Comparison of ENCODE assay signal across 8 cellular contexts in the genomic region with DNA sequence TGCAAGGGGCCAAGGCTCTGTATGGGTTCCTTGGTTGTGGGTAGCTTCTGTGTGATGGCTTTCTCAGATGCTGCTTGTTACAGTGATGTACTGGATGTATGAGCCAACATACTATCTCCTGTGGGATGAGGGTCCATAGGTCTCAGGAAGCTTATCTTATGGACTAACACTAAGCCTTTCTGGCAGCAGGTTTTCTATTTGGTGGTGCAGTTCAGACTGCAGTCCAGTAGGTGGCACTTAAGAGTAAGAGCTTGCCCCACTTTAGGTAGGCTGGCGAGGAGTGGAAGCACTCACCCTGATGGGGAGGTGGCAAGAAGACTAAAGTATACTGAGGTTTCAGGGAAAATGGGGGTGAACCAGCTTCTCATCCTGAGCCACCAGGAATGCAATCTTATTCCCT.
DNase-seq lines count a peak whose midpoint lies in the region; ATAC-seq, FAIRE-seq and TF ChIP-seq lines count a peak whose summit lies in the region.

No MANE protein-coding gene starts in this region.

- H3K27ac ChIP-seq in DND-41 (ENCODE audit: low read length) (no peak overlapping the region), Karpas-422 (ENCODE audit: low read length) (no peak overlapping the region), small intestine (ENCODE audit: low read depth in 1 of 2, low read length in 1 of 2) (no peak overlapping the region)

- no peaks in the 10 kb centered on the region for H3K36me3 ChIP-seq in DND-41 (ENCODE audit: insufficient read depth, low read length)
- no peaks in the 10 kb centered on the region for H3K36me3 ChIP-seq in Karpas-422 (ENCODE audit: insufficient read depth, low read length)
- no peaks in the 10 kb centered on the region for H3K36me3 ChIP-seq in small intestine (ENCODE audit: control insufficient read depth in 2 of 2, insufficient read depth in 2 of 2, low read length in 2 of 2)

- H3K9me3 ChIP-seq in DND-41 (ENCODE audit: insufficient read depth, low read length, severe bottlenecking) (no peaks in the 10 kb centered on the region), Karpas-422 (ENCODE audit: low read length) (no peaks in the 10 kb centered on the region), small intestine (ENCODE audit: control insufficient read depth, low read depth) (no peaks in the 10 kb centered on the region)

- TF ChIP-seq CTCF in DND-41 (IDR thresholded peaks at IDR 0.05; ENCODE audit: borderline replicate concordance, extremely low read depth, low read length, poor library complexity, severe bottlenecking) (peak; percentile 65), fibroblast of pulmonary artery (IDR thresholded peaks at IDR 0.05; ENCODE audit: low read length, missing control alignments) (peak; percentile 63)

- H3K4me1 ChIP-seq in DND-41 (ENCODE audit: insufficient read depth, low read length), result peaks cover 4% of the 10 kb centered on the region; the same call in 1 of the 2 replicates
- no peaks in the 10 kb centered on the region for H3K4me1 ChIP-seq in Karpas-422 (ENCODE audit: low read length)
- H3K4me1 ChIP-seq in small intestine (ENCODE audit: control insufficient read depth in 2 of 2, insufficient read depth in 1 of 2, low read depth in 1 of 2, low read length in 1 of 2), result no peaks in the 10 kb centered on the region

- no peaks in the 10 kb centered on the region for H3K79me2 ChIP-seq in DND-41 (ENCODE audit: insufficient read depth, low read length)
- no peaks in the 10 kb centered on the region for H3K79me2 ChIP-seq in Karpas-422 (ENCODE audit: low read length)

- no peak for FAIRE-seq in small intestine (lab: Jason Lieb, UNC)

- H3K9ac ChIP-seq in DND-41 (ENCODE audit: low read depth, low read length), result no peak overlapping the region
- no peak overlapping the region for H3K9ac ChIP-seq in Karpas-422 (ENCODE audit: low read length)

- H2AFZ ChIP-seq in DND-41 (ENCODE audit: low read depth, low read length) (no peak overlapping the region), Karpas-422 (ENCODE audit: low read length) (no peak overlapping the region)

- no peaks in the 10 kb centered on the region for H3K27me3 ChIP-seq in DND-41 (ENCODE audit: insufficient read depth, low read length, poor library complexity)
- no peaks in the 10 kb centered on the region for H3K27me3 ChIP-seq in Karpas-422 (ENCODE audit: low read length)
- H3K27me3 ChIP-seq in small intestine (ENCODE audit: control insufficient read depth in 2 of 2, insufficient read depth in 2 of 2, low read length in 2 of 2), result no peaks in the 10 kb centered on the region

- H3K4me3 ChIP-seq in DND-41 (ENCODE audit: low read depth in 1 of 2, low read length in 2 of 2) (no peak overlapping the region), Karpas-422 (ENCODE audit: low read length) (no peak overlapping the region), fibroblast of pulmonary artery (replicated peaks; ENCODE audit: low read depth, low read length) (no peak overlapping the region), small intestine (ENCODE audit: low read depth in 1 of 2, low read length in 2 of 2) (no peak overlapping the region)

- H3K9me2 ChIP-seq in Karpas-422 (replicated peaks; ENCODE audit: insufficient read depth, low read length), result no peaks in the 10 kb centered on the region

- 0 to 19% (median 12%) methylated on average over 1 of the region's 1 CpG for WGBS in small intestine, 3 donors

- no peaks in the 10 kb centered on the region for H4K20me1 ChIP-seq in DND-41 (ENCODE audit: insufficient read depth, low read length)
- H4K20me1 ChIP-seq in Karpas-422 (ENCODE audit: insufficient read depth, low read depth, low read length), result no peaks in the 10 kb centered on the region

- H3K4me2 ChIP-seq in DND-41 (ENCODE audit: insufficient read depth, low read length), result no peak overlapping the region
- H3K4me2 ChIP-seq in Karpas-422 (ENCODE audit: low read depth, low read length, poor library complexity, severe bottlenecking), result no peak overlapping the region

- DNase-seq in DND-41 (peak; percentile 45), Karpas-422 (peak; percentile 77), fibroblast of pulmonary artery (ENCODE audit: low read depth) (peak; percentile 43), small intestine (peak; percentile 60), NK-92 (lab: John Stamatoyannopoulos, UW; ENCODE audit: unreplicated experiment) (no peak)
- peak; percentile 8 to 29 for DNase-seq in activated CD4-positive, alpha-beta T cell treated with anti-CD3 and anti-CD28 coated beads for 4 hours
- no peak for DNase-seq in effector CD4-positive, alpha-beta T cell

- peak; percentile 66 for ATAC-seq in DND-41 (ENCODE audit: insufficient read depth, low read depth)
- peak; percentile 66 for ATAC-seq in GM19438 (IDR thresholded peaks at IDR 0.05; ENCODE audit: low read depth, unreplicated experiment)

Comparison
In these comparisons a context has a peak if more than half of its experiments do, and no peak if none do; other contexts are left out.
1. DNase-seq: peak in DND-41 (single experiment), Karpas-422 (single experiment), activated CD4-positive, alpha-beta T cell treated with anti-CD3 and anti-CD28 coated beads for 4 hours (2 of 2), fibroblast of pulmonary artery (single experiment) and small intestine (single experiment); none in NK-92 (single experiment) and effector CD4-positive, alpha-beta T cell (single experiment).